Comparison of ENCODE assay signal across 8 cellular contexts in the genomic region with DNA sequence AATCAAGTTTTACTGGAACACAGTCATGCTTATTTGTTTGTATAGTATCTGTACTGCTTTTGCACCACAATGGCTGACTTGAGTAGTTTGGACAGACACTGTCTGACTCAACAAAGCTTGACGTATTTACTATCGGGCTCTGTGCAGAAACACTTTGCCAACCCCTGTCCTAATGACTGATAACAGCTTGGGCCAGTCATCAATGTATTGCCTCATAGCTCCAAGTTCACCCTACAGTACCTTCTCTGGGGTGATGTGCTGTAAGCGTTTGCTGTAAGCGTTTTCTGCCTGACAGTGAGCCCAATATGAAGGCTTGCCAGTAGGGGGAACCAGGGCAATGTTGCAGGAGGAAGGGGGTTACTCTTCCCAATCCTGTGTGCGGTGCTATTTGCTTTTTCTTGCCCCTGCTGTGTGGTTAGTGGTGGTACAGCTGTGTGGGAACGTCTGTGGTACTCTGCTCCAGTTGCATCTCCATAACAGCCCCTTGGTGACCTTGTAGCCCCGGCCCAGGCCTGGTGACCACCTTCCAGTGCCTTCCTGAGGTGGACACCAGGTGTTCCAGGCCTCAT. TPM values are rescaled to one million over a fixed set of nuclear protein-coding genes. Genes with fewer than 3 reads are reported as not detected.
DNase-seq lines count a peak whose midpoint lies in the region; ATAC-seq and TF ChIP-seq lines count a peak whose summit lies in the region.

No MANE protein-coding gene starts in this region.

- ATAC-seq in left colon (peak; percentile 45), HG03159 (IDR thresholded peaks at IDR 0.05; ENCODE audit: unreplicated experiment) (no peak)

- H3K27ac ChIP-seq in 22Rv1 = no peak overlapping the region

- CTCF ChIA-PET in GM10248 (lab: Yijun Ruan, JAX) = interaction anchor here (0.7 to 3.0 kb wide), 12 partner anchors 11 to 736 kb away, joined by 3 to 21 read pairs (median 4); no protein-coding TSS in a partner anchor

- intact Hi-C loops in left colon (cut with DNase I, micrococcal nuclease) = loop anchor here (5.0 to 10.0 kb wide), 2 partner anchors 145 to 147 kb away; no protein-coding TSS in a partner anchor

- POLR2A ChIA-PET in GM10248 (lab: Yijun Ruan, JAX) = no interaction called here

- peak; percentile 25; the same call in 1 of the 2 replicates for TF ChIP-seq CTCF in 22Rv1 (IDR thresholded peaks at IDR 0.05)
- peak; percentile 43 for TF ChIP-seq CTCF in GM10248 (IDR thresholded peaks at IDR 0.05; ENCODE audit: control extremely low read depth, extremely low read depth, low read depth, missing control alignments)

- DNase-seq in GM10248 (ENCODE audit: extremely low spot score) = no peak
- DNase-seq in NCI-H2171 treated with DMSO at 0.1 percent for 48 hours (lab: John Stamatoyannopoulos, UW) = peak; percentile 55
- DNase-seq in astrocyte of the hippocampus (ENCODE audit: low read depth, low spot score) = peak; percentile 63
- no peak for DNase-seq in left colon
- DNase-seq in NK-92 treated with Interleukin-12 subunit alpha and Interleukin-12 subunit beta, amount 100 ng/mL, for 24 hours (lab: John Stamatoyannopoulos, UW) = no peak
- DNase-seq in GDM1 (lab: John Stamatoyannopoulos, UW) = no peak

RNA-seq across cellular contexts. Expression of gene CCDC177, which starts 5.4 kb away (rescaled TPM):
- total RNA-seq in left colon = not detected

RNA-seq across cellular contexts. Expression of gene SUSD6, which starts 31.3 kb away (rescaled TPM):
- 10 to 100 TPM; 73.8 to 98.9 TPM for total RNA-seq in left colon

Comparison
In these comparisons a context has a peak if more than half of its experiments do, and no peak if none do; other contexts are left out.
1. DNase-seq: peak in NCI-H2171 treated with DMSO at 0.1 percent for 48 hours (single experiment) and astrocyte of the hippocampus (single experiment); none in GM10248 (single experiment), left colon (0 of 2), NK-92 treated with Interleukin-12 subunit alpha and Interleukin-12 subunit beta, amount 100 ng/mL, for 24 hours (single experiment) and GDM1 (single experiment).